Comparison of ENCODE assay signal across 22 cellular contexts in the genomic region with DNA sequence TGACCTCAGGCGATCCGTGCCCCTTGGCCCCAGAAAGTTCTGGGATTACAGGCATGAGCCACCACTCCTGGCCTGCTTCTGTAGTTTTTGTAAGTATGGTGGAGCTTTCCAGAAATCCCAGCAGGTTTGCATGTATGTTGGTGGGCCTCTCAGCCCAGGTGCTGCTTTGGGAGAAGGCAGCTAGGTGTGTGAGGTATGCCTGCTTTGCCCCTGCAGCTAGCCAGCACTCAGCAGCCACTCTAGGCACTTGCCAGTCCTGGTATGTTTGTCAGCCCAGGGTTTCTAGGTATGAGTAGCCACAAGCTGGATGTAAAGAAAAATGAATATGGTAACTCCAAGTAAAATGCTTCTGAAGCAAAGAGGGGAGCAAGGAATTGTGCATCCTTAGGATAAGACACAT. TPM values are rescaled to one million over a fixed set of nuclear protein-coding genes. Genes with fewer than 3 reads are reported as not detected.
DNase-seq lines count a peak whose midpoint lies in the region; ATAC-seq and TF ChIP-seq lines count a peak whose summit lies in the region.
"Had no signal": no experiment of that assay in that cellular context is flagged by ENCODE, and none has a peak within 500 bp of the region (broad histone marks: within the 10 kb centered on the region; RNA-seq: fewer than 3 reads in every experiment).

No MANE protein-coding gene starts in this region.

- H3K9ac ChIP-seq in trophoblast cell (ENCODE audit: low read length): no peak overlapping the region

- H2BK5ac ChIP-seq in trophoblast cell (ENCODE audit: low read depth, low read length, poor library complexity): no peak overlapping the region

- H3K4me2 ChIP-seq in trophoblast cell (ENCODE audit: low read length): no peak overlapping the region

- H2BK12ac ChIP-seq in trophoblast cell (ENCODE audit: low read length): no peak overlapping the region

- H3K4me1 Mint-ChIP-seq in activated B cell treated with CpG ODN at 0.5 μM for 24 hours: peaks cover 88% of the 10 kb centered on the region

- intact Hi-C loops in cardiac septum (cut with DNase I): no loop called here
- intact Hi-C loops in left cardiac atrium (cut with DNase I): no loop called here
- intact Hi-C loops in activated B cell treated with CpG ODN at 0.5 μM for 24 hours (cut with micrococcal nuclease): loop anchor here (10.0 kb wide), 1 partner anchor 744 kb away; a partner anchor contains a TSS

- no peak overlapping the region for H3K14ac ChIP-seq in trophoblast cell (ENCODE audit: low read length)

- H3K18ac ChIP-seq in trophoblast cell (ENCODE audit: low read length): no peak overlapping the region

- H2AK5ac ChIP-seq in trophoblast cell (ENCODE audit: low read length): no peak overlapping the region

- TF ChIP-seq CTCF in activated B cell treated with CpG ODN at 0.5 μM for 24 hours (IDR thresholded peaks at IDR 0.05): no peak

- no peaks in the 10 kb centered on the region for H3K9me3 ChIP-seq in trophoblast cell (ENCODE audit: insufficient read depth, low read depth, low read length)
- H3K9me3 ChIP-seq: SJSA1 had no signal

- H3K4me1 ChIP-seq in trophoblast cell (ENCODE audit: control insufficient read depth in 1 of 2, insufficient read depth in 2 of 2, low read length in 2 of 2): no peaks in the 10 kb centered on the region
- H3K4me1 ChIP-seq: SJSA1 had no signal

- H3K36me3 Mint-ChIP-seq in activated B cell treated with CpG ODN at 0.5 μM for 24 hours (ENCODE audit: low read depth): no peaks in the 10 kb centered on the region

- no peaks in the 10 kb centered on the region for H3K27me3 ChIP-seq in trophoblast cell (ENCODE audit: insufficient read depth, low read length)
- H3K27me3 ChIP-seq: SJSA1 had no signal

- no peaks in the 10 kb centered on the region for H3K79me1 ChIP-seq in trophoblast cell (ENCODE audit: low read length)

- no peak overlapping the region for H2BK120ac ChIP-seq in trophoblast cell (ENCODE audit: insufficient read depth, low read length, poor library complexity)

- POLR2A ChIA-PET in activated B cell treated with CpG ODN at 0.5 μM for 24 hours (lab: Charles Lee): no interaction called here

- peak overlapping the region; percentile 42 for H3K27ac Mint-ChIP-seq in activated B cell treated with CpG ODN at 0.5 μM for 24 hours

- H3K27me3 Mint-ChIP-seq in activated B cell treated with CpG ODN at 0.5 μM for 24 hours: no peaks in the 10 kb centered on the region

- no CpG with 5 or more reads among the region's 2 CpGs for WGBS in trophoblast cell (ENCODE audit: extremely low coverage, insufficient coverage, insufficient read length)

- no peak overlapping the region for H3K4me3 ChIP-seq in trophoblast cell (ENCODE audit: low read depth, low read length)
- H3K4me3 ChIP-seq: SJSA1 had no signal

- peak overlapping the region; percentile 83 for H3K4ac ChIP-seq in trophoblast cell (ENCODE audit: low read depth, low read length)

- no peak overlapping the region for H3K23ac ChIP-seq in trophoblast cell (ENCODE audit: low read length)

- peaks cover 6% of the 10 kb centered on the region for H3K79me2 ChIP-seq in trophoblast cell (ENCODE audit: control insufficient read depth, insufficient read depth, low read length, poor library complexity)

- no peak for ATAC-seq in left cardiac atrium
- no peak for ATAC-seq in activated B cell treated with CpG ODN at 0.5 μM for 24 hours (ENCODE audit: low read depth)
- no peak for ATAC-seq in HG02642 (IDR thresholded peaks at IDR 0.05; ENCODE audit: poor library complexity, unreplicated experiment)
- no peak for ATAC-seq in GM21529 (IDR thresholded peaks at IDR 0.05; ENCODE audit: unreplicated experiment)
- ATAC-seq: Right ventricle myocardium inferior had no signal

- DNase-seq in cardiac septum (ENCODE audit: low spot score): peak; percentile 56
- DNase-seq in left cardiac atrium: no peak
- DNase-seq in activated B cell treated with CpG ODN at 0.5 μM for 24 hours: no peak
- no peak for DNase-seq in trophoblast cell
- DNase-seq in stimulated activated CD4-positive, alpha-beta T cell treated with anti-CD3 and anti-CD28 coated beads, Interleukin-4, amount 100 ng/mL, for 4 hours: no peak
- DNase-seq: 8988T; CD8-positive, alpha-beta memory T cell; DMS53; EL; KG1; NCI-H1092 treated with DMSO at 0.1 percent for 48 hours; NCI-H1436 treated with DMSO at 0.1 percent for 48 hours; NCI-H2029; NCI-H226; NCI-H524; NCI-H82; OCI-M1 had no signal

- H3K36me3 ChIP-seq in trophoblast cell (ENCODE audit: control insufficient read depth in 1 of 2, insufficient read depth in 2 of 2, low read length in 2 of 2): peaks cover 0 to 2% of the 10 kb centered on the region in 2 experiments
- H3K36me3 ChIP-seq: SJSA1 had no signal

- peak overlapping the region; percentile 54 for H4K12ac ChIP-seq in trophoblast cell (ENCODE audit: low read depth, low read length)

- no peak overlapping the region for H4K91ac ChIP-seq in trophoblast cell (ENCODE audit: low read depth, low read length)

- no peak overlapping the region for H4K8ac ChIP-seq in trophoblast cell (ENCODE audit: low read depth, low read length)

- peak overlapping the region; percentile 28 for H2AFZ ChIP-seq in trophoblast cell (ENCODE audit: insufficient read depth, low read length, poor library complexity)

- H3K9me3 Mint-ChIP-seq in activated B cell treated with CpG ODN at 0.5 μM for 24 hours: no peaks in the 10 kb centered on the region
- H3K9me3 Mint-ChIP-seq: CD8-positive, alpha-beta memory T cell had no signal

- CTCF ChIA-PET in activated B cell treated with CpG ODN at 0.5 μM for 24 hours (lab: Charles Lee): no interaction called here

- H3K4me3 Mint-ChIP-seq in activated B cell treated with CpG ODN at 0.5 μM for 24 hours: no peak overlapping the region

- no peak overlapping the region for H3K27ac ChIP-seq in trophoblast cell (ENCODE audit: low read depth, low read length)
- H3K27ac ChIP-seq: HL-60, SJSA1 had no signal

RNA-seq across cellular contexts. Expression of a gene that starts 8.9 kb away (rescaled TPM):
- total RNA-seq in cardiac septum: 10.5 TPM
- 10 to 100 TPM; 15.4 to 16.6 TPM for total RNA-seq in left cardiac atrium
- 53.1 and 53.7 TPM in 2 replicates for total RNA-seq in activated B cell treated with CpG ODN at 0.5 μM for 24 hours
- polyA plus RNA-seq in trophoblast cell (2013): 11.4 TPM in 2 replicates

RNA-seq across cellular contexts. Expression of a gene that starts 14.5 kb away (rescaled TPM):
- total RNA-seq in cardiac septum (14.9 TPM), left cardiac atrium (10 to 100 TPM; 16.8 to 25.9 TPM), activated B cell treated with CpG ODN at 0.5 μM for 24 hours (42.6 and 44.1 TPM in 2 replicates)
- polyA plus RNA-seq in trophoblast cell (2013): 16.6 and 17.3 TPM in 2 replicates
